8 cellular contexts compared by ENCODE assay signal in genomic region chr12:132686831-132687210, GRCh38. TPM values are rescaled to one million over a fixed set of nuclear protein-coding genes. Genes with fewer than 3 reads are reported as not detected.
DNase-seq lines count a peak whose midpoint lies in the region; ATAC-seq and TF ChIP-seq lines count a peak whose summit lies in the region.

No MANE protein-coding gene starts in this region.

- no peaks in the 10 kb centered on the region for H3K9me3 Mint-ChIP-seq in activated naive CD4-positive, alpha-beta T cell treated with anti-CD3 and anti-CD28 coated beads, Interleukin-2, amount 50 U/mL, for 72 hours

- ATAC-seq in GM19043 (IDR thresholded peaks at IDR 0.05; ENCODE audit: low read depth, unreplicated experiment): peak; percentile 16
- ATAC-seq in HG03342 (IDR thresholded peaks at IDR 0.05; ENCODE audit: unreplicated experiment): peak; percentile 39
- ATAC-seq in activated naive CD4-positive, alpha-beta T cell treated with anti-CD3 and anti-CD28 coated beads, Interleukin-2, amount 50 U/mL, for 72 hours: peak; percentile 21 to 56

- 0 out of 2 replicates have a peak, but pooled peaks cover 2% of the 10 kb centered on the region for H3K27me3 ChIP-seq in BE2C
- H3K27me3 ChIP-seq in thymus (ENCODE audit: control insufficient read depth, insufficient read depth): no peaks in the 10 kb centered on the region

- H3K9me3 ChIP-seq in BE2C (no peaks in the 10 kb centered on the region), thymus (ENCODE audit: control insufficient read depth) (no peaks in the 10 kb centered on the region)

- TF ChIP-seq CTCF in BE2C (IDR thresholded peaks at IDR 0.05; ENCODE audit: low read depth, low read length): no peak

- H3K4me1 ChIP-seq in BE2C (no peaks in the 10 kb centered on the region), thymus (ENCODE audit: control insufficient read depth, insufficient read depth, low read length) (no peaks in the 10 kb centered on the region)

- H3K27ac ChIP-seq in thymus (ENCODE audit: low read depth): peak overlapping the region; percentile 60

- H3K36me3 ChIP-seq in BE2C (peaks cover 6% of the 10 kb centered on the region), thymus (ENCODE audit: control insufficient read depth, insufficient read depth) (peaks cover 2% of the 10 kb centered on the region)

- peaks cover 10 to 11% of the 10 kb centered on the region in 2 donors for H3K36me3 Mint-ChIP-seq in activated naive CD4-positive, alpha-beta T cell treated with anti-CD3 and anti-CD28 coated beads, Interleukin-2, amount 50 U/mL, for 72 hours

- under 1% methylated on average over 55 of the region's 55 CpGs for WGBS in thymus

- H3K4me3 ChIP-seq in BE2C (ENCODE audit: low read depth, low read length): peak overlapping the region; percentile 66
- H3K4me3 ChIP-seq in thymus (ENCODE audit: low read length): peak overlapping the region; percentile 90

- DNase-seq in BE2C (no peak), iris pigment epithelial cell (ENCODE audit: low read depth) (peak; percentile 7), T1000 (lab: John Stamatoyannopoulos, UW) (no peak), dermis blood vessel endothelial cell (no peak)
- DNase-seq in activated naive CD4-positive, alpha-beta T cell treated with anti-CD3 and anti-CD28 coated beads, Interleukin-2, amount 50 U/mL, for 72 hours (ENCODE audit: low spot score in 2 of 2): no peak

- peak overlapping the region in 1 of 2 donors; percentile 77 for H3K27ac Mint-ChIP-seq in activated naive CD4-positive, alpha-beta T cell treated with anti-CD3 and anti-CD28 coated beads, Interleukin-2, amount 50 U/mL, for 72 hours

RNA-seq across cellular contexts. Expression of gene POLE, which starts 0.3 kb away (rescaled TPM):
- 22.4 TPM for polyA plus RNA-seq in BE2C (2012; ENCODE audit: insufficient read depth, insufficient read length, low read depth)
- 100 to 1,000 TPM; 164 to 177 TPM for total RNA-seq in activated naive CD4-positive, alpha-beta T cell treated with anti-CD3 and anti-CD28 coated beads, Interleukin-2, amount 50 U/mL, for 72 hours
- polyA plus RNA-seq in thymus: 19.3 TPM
- total RNA-seq in dermis blood vessel endothelial cell: 32.5 and 39.7 TPM in 2 replicates

RNA-seq across cellular contexts. Expression of gene PXMP2, which starts 0.6 kb away (rescaled TPM):
- polyA plus RNA-seq in BE2C (2012; ENCODE audit: insufficient read depth, insufficient read length, low read depth): 11.0 TPM
- 10 to 100 TPM in 1 of 2 donors, 1 to 10 TPM in 1; 4.5 to 11.6 TPM for total RNA-seq in activated naive CD4-positive, alpha-beta T cell treated with anti-CD3 and anti-CD28 coated beads, Interleukin-2, amount 50 U/mL, for 72 hours
- polyA plus RNA-seq in thymus: 6.3 TPM
- total RNA-seq in dermis blood vessel endothelial cell: 27.3 and 34.4 TPM in 2 replicates

RNA-seq across cellular contexts. Expression of gene PGAM5, which starts 23.8 kb away (rescaled TPM):
- polyA plus RNA-seq in BE2C (2012; ENCODE audit: insufficient read depth, insufficient read length, low read depth): 92.2 TPM
- total RNA-seq in activated naive CD4-positive, alpha-beta T cell treated with anti-CD3 and anti-CD28 coated beads, Interleukin-2, amount 50 U/mL, for 72 hours: 10 to 100 TPM; 60.0 to 65.9 TPM
- polyA plus RNA-seq in thymus: 17.4 TPM
- total RNA-seq in dermis blood vessel endothelial cell: 63.3 and 73.5 TPM in 2 replicates
